In the genomic region with DNA sequence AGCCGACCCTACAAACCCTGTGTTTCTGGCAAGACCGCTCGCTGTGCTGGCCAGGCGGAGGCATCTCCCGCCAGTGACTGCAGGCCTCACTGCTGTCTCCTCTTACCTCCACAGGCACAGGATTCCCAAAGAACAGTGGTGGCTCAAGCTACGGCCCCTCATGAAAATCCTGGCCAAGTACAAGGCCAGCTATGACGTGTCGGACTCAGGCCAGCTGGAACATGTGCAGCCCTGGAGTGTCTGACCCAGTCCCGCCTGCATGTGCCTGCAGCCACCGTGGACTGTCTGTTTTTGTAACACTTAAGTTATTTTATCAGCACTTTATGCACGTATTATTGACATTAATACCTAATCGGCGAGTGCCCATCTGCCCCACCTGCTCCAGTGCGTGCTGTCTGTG, we compare ENCODE assay signal across 15 cellular contexts. TPM values are rescaled to one million over a fixed set of nuclear protein-coding genes. Genes with fewer than 3 reads are reported as not detected.
DNase-seq lines count a peak whose midpoint lies in the region; ATAC-seq, FAIRE-seq and TF ChIP-seq lines count a peak whose summit lies in the region.
"Had no signal": no experiment of that assay in that cellular context is flagged by ENCODE, and none has a peak within 500 bp of the region (broad histone marks: within the 10 kb centered on the region; RNA-seq: fewer than 3 reads in every experiment).

No MANE protein-coding gene starts in this region.

- H3K27ac Mint-ChIP-seq in T-helper 17 cell: no peak overlapping the region
- H3K27ac Mint-ChIP-seq: natural killer cell had no signal

- H3K27ac ChIP-seq in AG04450 (ENCODE audit: low read depth, low read length): peak overlapping the region; percentile 31
- H3K27ac ChIP-seq in cardiac muscle cell: peak overlapping the region; percentile 77

- FAIRE-seq in bronchial epithelial cell (lab: Jason Lieb, UNC): no peak

- no peaks in the 10 kb centered on the region for H3K27me3 Mint-ChIP-seq in T-helper 17 cell

- no peak overlapping the region for H3K4me3 ChIP-seq in AG04450 (ENCODE audit: low read depth, low read length)
- H3K4me3 ChIP-seq in bronchial epithelial cell (ENCODE audit: low read depth, low read length): no peak overlapping the region
- H3K4me3 ChIP-seq in cardiac muscle cell: no peak overlapping the region
- H3K4me3 ChIP-seq: thoracic aorta had no signal

- H3K36me3 Mint-ChIP-seq in T-helper 17 cell (ENCODE audit: low read depth): peaks cover 2% of the 10 kb centered on the region

- no peaks in the 10 kb centered on the region; the same call in 1 of the 2 replicates for H3K9me3 ChIP-seq in AG04450 (ENCODE audit: control insufficient read depth, insufficient read depth, low read length)
- no peaks in the 10 kb centered on the region for H3K9me3 ChIP-seq in cardiac muscle cell (ENCODE audit: low read depth)
- H3K9me3 ChIP-seq in T-helper 17 cell (ENCODE audit: control insufficient read depth, low read length, poor library complexity, severe bottlenecking): no peaks in the 10 kb centered on the region
- H3K9me3 ChIP-seq: thoracic aorta had no signal

- no peak for ATAC-seq in GM21723 (IDR thresholded peaks at IDR 0.05; ENCODE audit: unreplicated experiment)
- no peak for ATAC-seq in T-helper 17 cell
- ATAC-seq in GM21515 (IDR thresholded peaks at IDR 0.05; ENCODE audit: unreplicated experiment): no peak
- ATAC-seq: natural killer cell had no signal

- no peaks in the 10 kb centered on the region for H3K4me1 ChIP-seq in cardiac muscle cell (ENCODE audit: low read depth)

- H3K4me3 Mint-ChIP-seq in T-helper 17 cell: no peak overlapping the region
- H3K4me3 Mint-ChIP-seq: natural killer cell had no signal

- POLR2A ChIA-PET in AG04450 (lab: Yijun Ruan, JAX): no interaction called here

- CTCF ChIA-PET in AG04450 (lab: Charles Lee): interaction anchor here (1.1 kb wide), 1 partner anchor 92 kb away, joined by 5 read pairs; no protein-coding TSS in a partner anchor

- DNase-seq in AG04450 (ENCODE audit: low read depth, low spot score): no peak
- DNase-seq in bronchial epithelial cell (ENCODE audit: low read depth): peak; percentile 61
- peak in 1 of 2 donors; percentile 76 for DNase-seq in cardiac muscle cell (ENCODE audit: low read depth in 1 of 2, low spot score in 1 of 2)
- DNase-seq in pons (ENCODE audit: low spot score): peak; percentile 30
- DNase-seq in T-helper 17 cell: no peak
- no peak for DNase-seq in NCI-H2029 (lab: John Stamatoyannopoulos, UW)
- DNase-seq: HCEC 1CT, Karpas-422, natural killer cell, NCI-H146, NCI-H526, T-helper 1 cell had no signal

- TF ChIP-seq CTCF in AG04450 (IDR thresholded peaks at IDR 0.05; ENCODE audit: low read depth, low read length) (no peak), bronchial epithelial cell (IDR thresholded peaks at IDR 0.05; ENCODE audit: insufficient read depth, low read length, severe bottlenecking) (no peak), cardiac muscle cell (IDR thresholded peaks at IDR 0.05; ENCODE audit: low read depth, low read length) (no peak)

- H3K36me3 ChIP-seq in bronchial epithelial cell (ENCODE audit: control insufficient read depth, insufficient read depth, low read length) (peaks cover 41% of the 10 kb centered on the region), cardiac muscle cell (peaks cover 93% of the 10 kb centered on the region)

- no peaks in the 10 kb centered on the region for H3K27me3 ChIP-seq in AG04450 (ENCODE audit: control insufficient read depth, insufficient read depth, low read length)
- H3K27me3 ChIP-seq in bronchial epithelial cell (ENCODE audit: control insufficient read depth, insufficient read depth, low read length): no peaks in the 10 kb centered on the region
- H3K27me3 ChIP-seq in cardiac muscle cell: no peaks in the 10 kb centered on the region

- H3K4me1 Mint-ChIP-seq in T-helper 17 cell: no peaks in the 10 kb centered on the region
- H3K4me1 Mint-ChIP-seq: natural killer cell had no signal

RNA-seq across cellular contexts. Expression of a gene that starts 36.2 kb away (rescaled TPM):
- polyA plus RNA-seq in AG04450 (2011; rRNA removed): 52.8 and 71.0 TPM in 2 replicates
- 63.4 and 71.1 TPM in 2 replicates for polyA minus RNA-seq in AG04450 (2011; rRNA and poly(A)+ RNA removed)
- 39.2 and 54.8 TPM in 2 replicates for total RNA-seq in bronchial epithelial cell
- 54.3 and 59.3 TPM in 2 replicates for total RNA-seq in cardiac muscle cell
- 65.0 and 86.8 TPM in 2 replicates for polyA plus RNA-seq in cardiac muscle cell
- total RNA-seq in T-helper 17 cell: 10 to 100 TPM; 61.3 to 79.1 TPM

Comparison
In these comparisons a context has a peak if more than half of its experiments do, and no peak if none do; other contexts are left out.
1. DNase-seq: peak in bronchial epithelial cell (single experiment) and pons (single experiment); none in AG04450 (single experiment), T-helper 17 cell (0 of 3) and NCI-H2029 (single experiment).